In the genomic region with DNA sequence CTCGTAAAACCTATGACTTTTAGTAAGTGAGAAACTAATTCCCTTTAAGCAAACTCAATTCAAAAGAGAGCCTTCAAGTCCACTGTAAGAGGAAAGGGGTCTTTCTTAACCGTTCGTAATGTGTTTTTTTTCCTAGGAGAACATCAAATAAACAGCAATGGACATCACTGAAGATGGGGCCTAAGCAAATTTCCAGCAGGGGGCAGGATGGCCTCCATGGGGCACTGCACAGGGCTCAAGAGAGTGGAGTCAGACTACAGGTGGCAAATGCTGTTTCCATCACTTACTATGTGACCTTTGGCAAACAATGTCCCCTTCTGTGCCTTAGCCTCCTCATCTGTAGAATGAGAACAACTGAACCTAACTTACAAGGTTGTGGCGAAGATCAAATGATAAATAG, we compare ENCODE assay signal across 8 cellular contexts.
DNase-seq lines count a peak whose midpoint lies in the region; ATAC-seq and TF ChIP-seq lines count a peak whose summit lies in the region.

No MANE protein-coding gene starts in this region.

- no peaks in the 10 kb centered on the region for H3K36me3 ChIP-seq in esophagus squamous epithelium

- peak; percentile 49 for DNase-seq in activated CD8-positive, alpha-beta memory T cell treated with anti-CD3 and anti-CD28 coated beads, Interleukin-2, amount 10 ng/mL, durations not matched to agents 7 days and 5 days
- no peak for DNase-seq in activated CD8-positive, alpha-beta memory T cell treated with anti-CD3 and anti-CD28 coated beads for 24 hours
- peak; percentile 15 for DNase-seq in T-helper 9 cell
- DNase-seq in esophagus squamous epithelium (lab: John Stamatoyannopoulos, UW), result no peak
- peak; percentile 11 for DNase-seq in stimulated activated CD8-positive, alpha-beta memory T cell treated with anti-CD3 and anti-CD28 coated beads, Interleukin-15, amount 100 ng/mL, for 1 hour (ENCODE audit: low read depth)
- DNase-seq in sciatic nerve (ENCODE audit: low spot score), result no peak
- DNase-seq in lower leg skin (ENCODE audit: low spot score in 2 of 2), result no peak

- H3K27me3 ChIP-seq in esophagus squamous epithelium, result no peaks in the 10 kb centered on the region

- no peaks in the 10 kb centered on the region for H3K4me1 Mint-ChIP-seq in activated CD8-positive, alpha-beta memory T cell treated with anti-CD3 and anti-CD28 coated beads, Interleukin-2, amount 10 ng/mL, durations not matched to agents 7 days and 5 days

- H3K27ac Mint-ChIP-seq in activated CD8-positive, alpha-beta memory T cell treated with anti-CD3 and anti-CD28 coated beads, Interleukin-2, amount 10 ng/mL, durations not matched to agents 7 days and 5 days, result no peak overlapping the region

- H3K9me3 Mint-ChIP-seq in activated CD8-positive, alpha-beta memory T cell treated with anti-CD3 and anti-CD28 coated beads, Interleukin-2, amount 10 ng/mL, durations not matched to agents 7 days and 5 days (ENCODE audit: low read depth), result no peaks in the 10 kb centered on the region

- no peak overlapping the region for H3K4me3 ChIP-seq in esophagus squamous epithelium
- no peak overlapping the region for H3K4me3 ChIP-seq in lower leg skin (ENCODE audit: low read depth, poor library complexity, severe bottlenecking)

- H3K4me1 ChIP-seq in esophagus squamous epithelium, result peaks cover 0 to 10% (median 0%) of the 10 kb centered on the region in 3 donors

- TF ChIP-seq POLR2A in esophagus squamous epithelium (IDR thresholded peaks at IDR 0.05) (no peak), lower leg skin (IDR thresholded peaks at IDR 0.05) (no peak)

- WGBS in esophagus squamous epithelium, 2 donors, result 89 to 96% methylated on average over 4 of the region's 4 CpGs
- 93 to 95% methylated on average over 4 of the region's 4 CpGs for WGBS in lower leg skin, 2 donors

- no peak for ATAC-seq in activated CD8-positive, alpha-beta memory T cell treated with anti-CD3 and anti-CD28 coated beads, Interleukin-2, amount 10 ng/mL, durations not matched to agents 7 days and 5 days
- ATAC-seq in HG02763 (IDR thresholded peaks at IDR 0.05; ENCODE audit: unreplicated experiment) (no peak), sciatic nerve (no peak)

- no peak overlapping the region for H3K27ac ChIP-seq in esophagus squamous epithelium

- H3K36me3 Mint-ChIP-seq in activated CD8-positive, alpha-beta memory T cell treated with anti-CD3 and anti-CD28 coated beads, Interleukin-2, amount 10 ng/mL, durations not matched to agents 7 days and 5 days, result peaks cover 7% of the 10 kb centered on the region

- no peak overlapping the region for H3K4me3 Mint-ChIP-seq in activated CD8-positive, alpha-beta memory T cell treated with anti-CD3 and anti-CD28 coated beads, Interleukin-2, amount 10 ng/mL, durations not matched to agents 7 days and 5 days

- H3K9me3 ChIP-seq in esophagus squamous epithelium, result no peaks in the 10 kb centered on the region

- H3K27me3 Mint-ChIP-seq in activated CD8-positive, alpha-beta memory T cell treated with anti-CD3 and anti-CD28 coated beads, Interleukin-2, amount 10 ng/mL, durations not matched to agents 7 days and 5 days, result no peaks in the 10 kb centered on the region

- TF ChIP-seq CTCF in esophagus squamous epithelium (IDR thresholded peaks at IDR 0.05), result peak in 5 of 6 experiments; percentile 11 to 49 (median 34)
- no peak for TF ChIP-seq CTCF in lower leg skin (IDR thresholded peaks at IDR 0.05)

- intact Hi-C loops in esophagus squamous epithelium (cut with DNase I), result no loop called here
- intact Hi-C loops in sciatic nerve (cut with DNase I), result no loop called here
- intact Hi-C loops in lower leg skin (cut with DNase I; ENCODE audit: low total_unique reads), result no loop called here

- CTCF ChIA-PET in activated CD8-positive, alpha-beta memory T cell treated with anti-CD3 and anti-CD28 coated beads, Interleukin-2, amount 10 ng/mL, durations not matched to agents 7 days and 5 days (lab: Charles Lee), result interaction anchor here (1.0 to 1.6 kb wide), 3 partner anchors 16 to 122 kb away, joined by 3 read pairs; no protein-coding TSS in a partner anchor

Comparison
In these comparisons a context has a peak if more than half of its experiments do, and no peak if none do; other contexts are left out.
1. DNase-seq: peak in activated CD8-positive, alpha-beta memory T cell treated with anti-CD3 and anti-CD28 coated beads, Interleukin-2, amount 10 ng/mL, durations not matched to agents 7 days and 5 days (single experiment), T-helper 9 cell (single experiment) and stimulated activated CD8-positive, alpha-beta memory T cell treated with anti-CD3 and anti-CD28 coated beads, Interleukin-15, amount 100 ng/mL, for 1 hour (single experiment); none in activated CD8-positive, alpha-beta memory T cell treated with anti-CD3 and anti-CD28 coated beads for 24 hours (single experiment), esophagus squamous epithelium (single experiment), sciatic nerve (single experiment) and lower leg skin (0 of 2).
2. CTCF ChIP-seq: peak in esophagus squamous epithelium (5 of 6); none in lower leg skin (0 of 3).